15 cellular contexts compared by ENCODE assay signal in genomic region chr16:89826531-89827382, GRCh38. TPM values are rescaled to one million over a fixed set of nuclear protein-coding genes. Genes with fewer than 3 reads are reported as not detected.
DNase-seq lines count a peak whose midpoint lies in the region; ATAC-seq and TF ChIP-seq lines count a peak whose summit lies in the region.
"Had no signal": no experiment of that assay in that cellular context is flagged by ENCODE, and none has a peak within 500 bp of the region (broad histone marks: within the 10 kb centered on the region; RNA-seq: fewer than 3 reads in every experiment).

No MANE protein-coding gene starts in this region.

- H3K4me3 Mint-ChIP-seq in natural killer cell treated with Interleukin-12 subunit alpha and Interleukin-12 subunit beta and Interleukin-15 and Interleukin-18, amount 100 ng/mL, for 72 hours: peak overlapping the region; percentile 25
- H3K4me3 Mint-ChIP-seq in natural killer cell: no peak overlapping the region
- H3K4me3 Mint-ChIP-seq in activated T-helper 1 cell treated with anti-CD3 and anti-CD28 coated beads, Interleukin-12 subunit alpha, Interleukin-12 subunit beta, Interleukin-2, Interleukin-4 antibody, amounts not matched to agents 30 ng/mL and 10 ng/mL and 1 ng/mL, durations not matched to agents 14 hours and 24 hours and 36 hours: peak overlapping the region; percentile 22
- no peak overlapping the region for H3K4me3 Mint-ChIP-seq in activated CD4-positive, alpha-beta memory T cell treated with anti-CD3 and anti-CD28 coated beads, Interleukin-2, amount 10 ng/mL, durations not matched to agents 7 days and 5 days

- intact Hi-C loops in natural killer cell (cut with micrococcal nuclease) (no loop called here), mucosa of descending colon (cut with DNase I, micrococcal nuclease) (no loop called here), ovary (cut with DNase I) (no loop called here)
- intact Hi-C loops in activated T-helper 1 cell treated with anti-CD3 and anti-CD28 coated beads, Interleukin-12 subunit alpha, Interleukin-12 subunit beta, Interleukin-2, Interleukin-4 antibody, amounts not matched to agents 30 ng/mL and 10 ng/mL and 1 ng/mL, durations not matched to agents 14 hours and 24 hours and 36 hours (cut with micrococcal nuclease): no loop called here

- H3K9me3 Mint-ChIP-seq in natural killer cell treated with Interleukin-12 subunit alpha and Interleukin-12 subunit beta and Interleukin-15 and Interleukin-18, amount 100 ng/mL, for 72 hours: no peaks in the 10 kb centered on the region
- no peaks in the 10 kb centered on the region for H3K9me3 Mint-ChIP-seq in natural killer cell
- no peaks in the 10 kb centered on the region for H3K9me3 Mint-ChIP-seq in activated T-helper 1 cell treated with anti-CD3 and anti-CD28 coated beads, Interleukin-12 subunit alpha, Interleukin-12 subunit beta, Interleukin-2, Interleukin-4 antibody, amounts not matched to agents 30 ng/mL and 10 ng/mL and 1 ng/mL, durations not matched to agents 14 hours and 24 hours and 36 hours
- no peaks in the 10 kb centered on the region for H3K9me3 Mint-ChIP-seq in activated CD4-positive, alpha-beta memory T cell treated with anti-CD3 and anti-CD28 coated beads, Interleukin-2, amount 10 ng/mL, durations not matched to agents 7 days and 5 days
- H3K9me3 Mint-ChIP-seq: activated CD4-positive, alpha-beta T cell treated with anti-CD3 and anti-CD28 coated beads, Interleukin-2, amount 10 ng/mL, durations not matched to agents 24 days and 14 days; stimulated activated naive B cell treated with anti-CD40 and anti-IgM and Interleukin-4, amounts not matched to agents 10 μg/mL and 1 μg/mL and 100 μg/mL, for 72 hours had no signal

- no peaks in the 10 kb centered on the region for H3K79me2 ChIP-seq in Karpas-422 (ENCODE audit: low read length)

- no peak overlapping the region for H3K4me2 ChIP-seq in Karpas-422 (ENCODE audit: low read depth, low read length, poor library complexity, severe bottlenecking)

- TF ChIP-seq CTCF in natural killer cell (IDR thresholded peaks at IDR 0.05) (no peak), mucosa of descending colon (IDR thresholded peaks at IDR 0.05) (no peak), ovary (IDR thresholded peaks at IDR 0.05) (no peak)

- H3K4me3 ChIP-seq in mucosa of descending colon: no peak overlapping the region
- no peak overlapping the region for H3K4me3 ChIP-seq in ovary
- no peak overlapping the region for H3K4me3 ChIP-seq in Karpas-422 (ENCODE audit: low read length)

- no peak overlapping the region for H2AFZ ChIP-seq in Karpas-422 (ENCODE audit: low read length)

- no peak for TF ChIP-seq EP300 in ovary (IDR thresholded peaks at IDR 0.05)

- no peak overlapping the region for H3K9ac ChIP-seq in Karpas-422 (ENCODE audit: low read length)

- H3K9me3 ChIP-seq in mucosa of descending colon (no peaks in the 10 kb centered on the region), ovary (no peaks in the 10 kb centered on the region), Karpas-422 (ENCODE audit: low read length) (no peaks in the 10 kb centered on the region)
- H3K9me3 ChIP-seq: sigmoid colon had no signal

- peaks cover 0 to 8% of the 10 kb centered on the region in 2 donors for H3K27me3 Mint-ChIP-seq in natural killer cell treated with Interleukin-12 subunit alpha and Interleukin-12 subunit beta and Interleukin-15 and Interleukin-18, amount 100 ng/mL, for 72 hours
- peaks cover 5 to 6% of the 10 kb centered on the region in 2 donors for H3K27me3 Mint-ChIP-seq in natural killer cell (ENCODE audit: low read depth in 2 of 2)
- H3K27me3 Mint-ChIP-seq in activated T-helper 1 cell treated with anti-CD3 and anti-CD28 coated beads, Interleukin-12 subunit alpha, Interleukin-12 subunit beta, Interleukin-2, Interleukin-4 antibody, amounts not matched to agents 30 ng/mL and 10 ng/mL and 1 ng/mL, durations not matched to agents 14 hours and 24 hours and 36 hours (ENCODE audit: insufficient read depth): peaks cover 38% of the 10 kb centered on the region
- H3K27me3 Mint-ChIP-seq in activated CD4-positive, alpha-beta memory T cell treated with anti-CD3 and anti-CD28 coated beads, Interleukin-2, amount 10 ng/mL, durations not matched to agents 7 days and 5 days: peaks cover 14% of the 10 kb centered on the region

- H3K36me3 ChIP-seq in mucosa of descending colon (ENCODE audit: low read depth) (no peaks in the 10 kb centered on the region), ovary (no peaks in the 10 kb centered on the region), Karpas-422 (ENCODE audit: insufficient read depth, low read length) (no peaks in the 10 kb centered on the region)
- H3K36me3 ChIP-seq: sigmoid colon had no signal

- DNase-seq in natural killer cell treated with Interleukin-12 subunit alpha and Interleukin-12 subunit beta and Interleukin-15 and Interleukin-18, amount 100 ng/mL, for 72 hours (ENCODE audit: low spot score): no peak
- DNase-seq in natural killer cell: no peak
- DNase-seq in activated T-helper 1 cell treated with anti-CD3 and anti-CD28 coated beads, Interleukin-12 subunit alpha, Interleukin-12 subunit beta, Interleukin-2, Interleukin-4 antibody, amounts not matched to agents 30 ng/mL and 10 ng/mL and 1 ng/mL, durations not matched to agents 14 hours and 24 hours and 36 hours (ENCODE audit: low spot score): no peak
- DNase-seq in mucosa of descending colon: peak in 2 of 3 donors; percentile 40 to 50
- DNase-seq in ovary: no peak
- no peak for DNase-seq in activated CD4-positive, alpha-beta memory T cell treated with anti-CD3 and anti-CD28 coated beads, Interleukin-2, amount 10 ng/mL, durations not matched to agents 7 days and 5 days
- DNase-seq in Karpas-422: no peak
- DNase-seq: activated CD4-positive, alpha-beta T cell treated with anti-CD3 and anti-CD28 coated beads, Interleukin-2, amount 10 ng/mL, durations not matched to agents 24 days and 14 days; hippocampal formation; naive thymus-derived CD4-positive, alpha-beta T cell; NCI-H187 treated with DMSO at 0.1 percent for 48 hours; NCI-H524; sigmoid colon; stimulated activated naive B cell treated with anti-CD40 and anti-IgM and Interleukin-4, amounts not matched to agents 10 μg/mL and 1 μg/mL and 100 μg/mL, for 72 hours had no signal

- POLR2A ChIA-PET in activated CD4-positive, alpha-beta memory T cell treated with anti-CD3 and anti-CD28 coated beads, Interleukin-2, amount 10 ng/mL, durations not matched to agents 7 days and 5 days (lab: Charles Lee): no interaction called here

- H3K27me3 ChIP-seq in ovary: no peaks in the 10 kb centered on the region
- no peaks in the 10 kb centered on the region for H3K27me3 ChIP-seq in Karpas-422 (ENCODE audit: low read length)
- H3K27me3 ChIP-seq: sigmoid colon had no signal

- peaks cover 19% of the 10 kb centered on the region for H3K4me1 ChIP-seq in mucosa of descending colon (ENCODE audit: low read depth)
- peaks cover 8% of the 10 kb centered on the region for H3K4me1 ChIP-seq in ovary (ENCODE audit: insufficient read depth)
- peaks cover 29% of the 10 kb centered on the region for H3K4me1 ChIP-seq in Karpas-422 (ENCODE audit: low read length)

- WGBS in ovary, 3 donors: 71 to 82% (median 76%) methylated on average over 26 of the region's 26 CpGs

- no peak overlapping the region for H3K27ac Mint-ChIP-seq in natural killer cell treated with Interleukin-12 subunit alpha and Interleukin-12 subunit beta and Interleukin-15 and Interleukin-18, amount 100 ng/mL, for 72 hours
- no peak overlapping the region for H3K27ac Mint-ChIP-seq in natural killer cell
- no peak overlapping the region for H3K27ac Mint-ChIP-seq in activated T-helper 1 cell treated with anti-CD3 and anti-CD28 coated beads, Interleukin-12 subunit alpha, Interleukin-12 subunit beta, Interleukin-2, Interleukin-4 antibody, amounts not matched to agents 30 ng/mL and 10 ng/mL and 1 ng/mL, durations not matched to agents 14 hours and 24 hours and 36 hours
- no peak overlapping the region for H3K27ac Mint-ChIP-seq in activated CD4-positive, alpha-beta memory T cell treated with anti-CD3 and anti-CD28 coated beads, Interleukin-2, amount 10 ng/mL, durations not matched to agents 7 days and 5 days
- H3K27ac Mint-ChIP-seq: activated CD4-positive, alpha-beta T cell treated with anti-CD3 and anti-CD28 coated beads, Interleukin-2, amount 10 ng/mL, durations not matched to agents 24 days and 14 days; stimulated activated naive B cell treated with anti-CD40 and anti-IgM and Interleukin-4, amounts not matched to agents 10 μg/mL and 1 μg/mL and 100 μg/mL, for 72 hours had no signal

- peaks cover 14 to 15% of the 10 kb centered on the region in 2 donors for H3K4me1 Mint-ChIP-seq in natural killer cell treated with Interleukin-12 subunit alpha and Interleukin-12 subunit beta and Interleukin-15 and Interleukin-18, amount 100 ng/mL, for 72 hours (ENCODE audit: low read depth in 2 of 2)
- peaks cover 15 to 18% of the 10 kb centered on the region in 2 donors for H3K4me1 Mint-ChIP-seq in natural killer cell
- H3K4me1 Mint-ChIP-seq in activated T-helper 1 cell treated with anti-CD3 and anti-CD28 coated beads, Interleukin-12 subunit alpha, Interleukin-12 subunit beta, Interleukin-2, Interleukin-4 antibody, amounts not matched to agents 30 ng/mL and 10 ng/mL and 1 ng/mL, durations not matched to agents 14 hours and 24 hours and 36 hours (ENCODE audit: low read depth): no peaks in the 10 kb centered on the region
- peaks cover 9% of the 10 kb centered on the region for H3K4me1 Mint-ChIP-seq in activated CD4-positive, alpha-beta memory T cell treated with anti-CD3 and anti-CD28 coated beads, Interleukin-2, amount 10 ng/mL, durations not matched to agents 7 days and 5 days

- no peak overlapping the region for H3K27ac ChIP-seq in ovary
- H3K27ac ChIP-seq in Karpas-422 (ENCODE audit: low read length): no peak overlapping the region

- no peak for TF ChIP-seq POLR2A in ovary (IDR thresholded peaks at IDR 0.05)

- 0 out of 2 replicates have a peak, but pooled peaks cover 9% of the 10 kb centered on the region for H4K20me1 ChIP-seq in Karpas-422 (ENCODE audit: insufficient read depth, low read depth, low read length)

- H3K9me2 ChIP-seq in Karpas-422 (replicated peaks; ENCODE audit: insufficient read depth, low read length): no peaks in the 10 kb centered on the region

- no peak for ATAC-seq in natural killer cell treated with Interleukin-12 subunit alpha and Interleukin-12 subunit beta and Interleukin-15 and Interleukin-18, amount 100 ng/mL, for 72 hours
- ATAC-seq in natural killer cell: no peak
- ATAC-seq in mucosa of descending colon: no peak
- ATAC-seq in GM21619 (IDR thresholded peaks at IDR 0.05; ENCODE audit: unreplicated experiment): no peak
- ATAC-seq: naive thymus-derived CD4-positive, alpha-beta T cell; stimulated activated naive B cell treated with anti-CD40 and anti-IgM and Interleukin-4, amounts not matched to agents 10 μg/mL and 1 μg/mL and 100 μg/mL, for 72 hours had no signal

- CTCF ChIA-PET in activated CD4-positive, alpha-beta memory T cell treated with anti-CD3 and anti-CD28 coated beads, Interleukin-2, amount 10 ng/mL, durations not matched to agents 7 days and 5 days (lab: Charles Lee): no interaction called here

- H3K36me3 Mint-ChIP-seq in natural killer cell treated with Interleukin-12 subunit alpha and Interleukin-12 subunit beta and Interleukin-15 and Interleukin-18, amount 100 ng/mL, for 72 hours: no peaks in the 10 kb centered on the region
- H3K36me3 Mint-ChIP-seq in natural killer cell: no peaks in the 10 kb centered on the region
- no peaks in the 10 kb centered on the region for H3K36me3 Mint-ChIP-seq in activated T-helper 1 cell treated with anti-CD3 and anti-CD28 coated beads, Interleukin-12 subunit alpha, Interleukin-12 subunit beta, Interleukin-2, Interleukin-4 antibody, amounts not matched to agents 30 ng/mL and 10 ng/mL and 1 ng/mL, durations not matched to agents 14 hours and 24 hours and 36 hours (ENCODE audit: low read depth)
- H3K36me3 Mint-ChIP-seq in activated CD4-positive, alpha-beta memory T cell treated with anti-CD3 and anti-CD28 coated beads, Interleukin-2, amount 10 ng/mL, durations not matched to agents 7 days and 5 days (ENCODE audit: low read depth): no peaks in the 10 kb centered on the region

RNA-seq across cellular contexts. Expression of gene SPIRE2, which starts 1.5 kb away (rescaled TPM):
- 1 to 10 TPM; 2.5 to 3.9 TPM for total RNA-seq in natural killer cell treated with Interleukin-12 subunit alpha and Interleukin-12 subunit beta and Interleukin-15 and Interleukin-18, amount 100 ng/mL, for 72 hours
- 1 to 10 TPM; 4.5 to 8.7 (median 6.5) TPM for total RNA-seq in natural killer cell
- 1.5 and 2.7 TPM in 2 replicates for total RNA-seq in activated T-helper 1 cell treated with anti-CD3 and anti-CD28 coated beads, Interleukin-12 subunit alpha, Interleukin-12 subunit beta, Interleukin-2, Interleukin-4 antibody, amounts not matched to agents 30 ng/mL and 10 ng/mL and 1 ng/mL, durations not matched to agents 14 hours and 24 hours and 36 hours
- total RNA-seq in mucosa of descending colon: 100 to 1,000 TPM in 1 of 3 donors, 10 to 100 TPM in 2; 52.5 to 118 (median 84.2) TPM
- total RNA-seq in ovary: 10 to 100 TPM in 1 of 7 donors, 1 to 10 TPM in 5, under 1 TPM in 1; 0.95 to 28.7 (median 6.1) TPM
- 1 to 10 TPM; 2.5 to 2.9 TPM for polyA plus RNA-seq in ovary
- total RNA-seq in activated CD4-positive, alpha-beta memory T cell treated with anti-CD3 and anti-CD28 coated beads, Interleukin-2, amount 10 ng/mL, durations not matched to agents 7 days and 5 days: 1 to 10 TPM; 1.6 to 1.8 TPM
- 1.0 TPM in 2 replicates for total RNA-seq in Karpas-422 (2014; rRNA removed; shearing (Covaris generic); ENCODE audit: low replicate concordance)

RNA-seq across cellular contexts. Expression of gene FANCA, which starts 10.3 kb away (rescaled TPM):
- 100 to 1,000 TPM in 1 of 2 donors, 10 to 100 TPM in 1; 77.5 to 364 TPM for total RNA-seq in natural killer cell treated with Interleukin-12 subunit alpha and Interleukin-12 subunit beta and Interleukin-15 and Interleukin-18, amount 100 ng/mL, for 72 hours
- total RNA-seq in natural killer cell (10 to 100 TPM; 43.3 to 45.4 (median 45.1) TPM), mucosa of descending colon (10 to 100 TPM; 13.1 to 27.7 (median 16.3) TPM), ovary (1 to 10 TPM in 6 of 7 donors, under 1 TPM in 1; 0.91 to 7.6 (median 5.1) TPM)
- total RNA-seq in activated T-helper 1 cell treated with anti-CD3 and anti-CD28 coated beads, Interleukin-12 subunit alpha, Interleukin-12 subunit beta, Interleukin-2, Interleukin-4 antibody, amounts not matched to agents 30 ng/mL and 10 ng/mL and 1 ng/mL, durations not matched to agents 14 hours and 24 hours and 36 hours: 210 and 221 TPM in 2 replicates
- 1 to 10 TPM; 2.0 to 2.2 TPM for polyA plus RNA-seq in ovary
- 10 to 100 TPM; 82.9 to 94.6 TPM for total RNA-seq in activated CD4-positive, alpha-beta memory T cell treated with anti-CD3 and anti-CD28 coated beads, Interleukin-2, amount 10 ng/mL, durations not matched to agents 7 days and 5 days
- total RNA-seq in Karpas-422 (2014; rRNA removed; shearing (Covaris generic); ENCODE audit: low replicate concordance): 49.3 and 57.3 TPM in 2 replicates

RNA-seq across cellular contexts. Expression of gene TCF25, which starts 46.6 kb away (rescaled TPM):
- total RNA-seq in natural killer cell treated with Interleukin-12 subunit alpha and Interleukin-12 subunit beta and Interleukin-15 and Interleukin-18, amount 100 ng/mL, for 72 hours: 100 to 1,000 TPM; 239 to 382 TPM
- total RNA-seq in natural killer cell (100 to 1,000 TPM; 509 to 682 (median 567) TPM), mucosa of descending colon (100 to 1,000 TPM; 179 to 217 (median 212) TPM), ovary (100 to 1,000 TPM; 132 to 210 (median 185) TPM)
- 189 and 201 TPM in 2 replicates for total RNA-seq in activated T-helper 1 cell treated with anti-CD3 and anti-CD28 coated beads, Interleukin-12 subunit alpha, Interleukin-12 subunit beta, Interleukin-2, Interleukin-4 antibody, amounts not matched to agents 30 ng/mL and 10 ng/mL and 1 ng/mL, durations not matched to agents 14 hours and 24 hours and 36 hours
- 100 to 1,000 TPM; 122 to 186 TPM for polyA plus RNA-seq in ovary
- total RNA-seq in activated CD4-positive, alpha-beta memory T cell treated with anti-CD3 and anti-CD28 coated beads, Interleukin-2, amount 10 ng/mL, durations not matched to agents 7 days and 5 days: 100 to 1,000 TPM; 167 to 192 TPM
- total RNA-seq in Karpas-422 (2014; rRNA removed; shearing (Covaris generic); ENCODE audit: low replicate concordance): 71.8 and 125 TPM in 2 replicates

Comparison
In these comparisons a context has a peak if more than half of its experiments do, and no peak if none do; other contexts are left out.
1. H3K4me3 Mint-ChIP-seq: peak in natural killer cell treated with Interleukin-12 subunit alpha and Interleukin-12 subunit beta and Interleukin-15 and Interleukin-18, amount 100 ng/mL, for 72 hours (single experiment) and activated T-helper 1 cell treated with anti-CD3 and anti-CD28 coated beads, Interleukin-12 subunit alpha, Interleukin-12 subunit beta, Interleukin-2, Interleukin-4 antibody, amounts not matched to agents 30 ng/mL and 10 ng/mL and 1 ng/mL, durations not matched to agents 14 hours and 24 hours and 36 hours (single experiment); none in natural killer cell (single experiment) and activated CD4-positive, alpha-beta memory T cell treated with anti-CD3 and anti-CD28 coated beads, Interleukin-2, amount 10 ng/mL, durations not matched to agents 7 days and 5 days (single experiment).
2. DNase-seq: peak in mucosa of descending colon (2 of 3); none in natural killer cell treated with Interleukin-12 subunit alpha and Interleukin-12 subunit beta and Interleukin-15 and Interleukin-18, amount 100 ng/mL, for 72 hours (single experiment), natural killer cell (single experiment), activated T-helper 1 cell treated with anti-CD3 and anti-CD28 coated beads, Interleukin-12 subunit alpha, Interleukin-12 subunit beta, Interleukin-2, Interleukin-4 antibody, amounts not matched to agents 30 ng/mL and 10 ng/mL and 1 ng/mL, durations not matched to agents 14 hours and 24 hours and 36 hours (single experiment), ovary (0 of 5), activated CD4-positive, alpha-beta memory T cell treated with anti-CD3 and anti-CD28 coated beads, Interleukin-2, amount 10 ng/mL, durations not matched to agents 7 days and 5 days (single experiment) and Karpas-422 (single experiment).